7 cellular contexts compared by ENCODE assay signal in genomic region chr4:75895744-75896314, GRCh38. TPM values are rescaled to one million over a fixed set of nuclear protein-coding genes. Genes with fewer than 3 reads are reported as not detected.
DNase-seq lines count a peak whose midpoint lies in the region; ATAC-seq, FAIRE-seq and TF ChIP-seq lines count a peak whose summit lies in the region.

No MANE protein-coding gene starts in this region.

- DNase-seq in ELR (ENCODE audit: low read depth): peak; percentile 46
- peak; percentile 19 to 29 for DNase-seq in HAP-1 (ENCODE audit: low spot score in 2 of 2)
- peak; percentile 58 for DNase-seq in OCI-M1 (lab: John Stamatoyannopoulos, UW)
- DNase-seq in endothelial cell of umbilical vein (ENCODE audit: low read depth, low spot score): peak; percentile 35
- peak; percentile 23 for DNase-seq in neuronal stem cell (ENCODE audit: low spot score)
- DNase-seq in effector memory CD4-positive, alpha-beta T cell: no peak

- H3K4me1 ChIP-seq in HAP-1 (no peaks in the 10 kb centered on the region), endothelial cell of umbilical vein (ENCODE audit: control insufficient read depth, extremely low read depth, insufficient read depth, low read length) (no peaks in the 10 kb centered on the region), neuronal stem cell (ENCODE audit: control insufficient read depth in 2 of 2, insufficient read depth in 1 of 2, low read depth in 1 of 2, low read length in 2 of 2) (no peaks in the 10 kb centered on the region)
- H3K4me1 ChIP-seq in effector memory CD4-positive, alpha-beta T cell (ENCODE audit: control insufficient read depth, insufficient read depth, low read length, poor library complexity, severe bottlenecking): no peaks in the 10 kb centered on the region

- H3K27ac ChIP-seq in endothelial cell of umbilical vein (ENCODE audit: insufficient read depth, low read depth, low read length) (no peak overlapping the region), neuronal stem cell (replicated peaks; ENCODE audit: low read length) (no peak overlapping the region)
- no peak overlapping the region for H3K27ac ChIP-seq in effector memory CD4-positive, alpha-beta T cell (ENCODE audit: insufficient read depth, low read length, poor library complexity, severe bottlenecking)

- H3K9ac ChIP-seq in endothelial cell of umbilical vein (replicated peaks; ENCODE audit: extremely low read depth, insufficient read depth, low read length): no peak overlapping the region
- H3K9ac ChIP-seq in neuronal stem cell (ENCODE audit: low read depth, low read length, poor library complexity): no peak overlapping the region

- H3K4me3 ChIP-seq in HAP-1: no peak overlapping the region
- H3K4me3 ChIP-seq in endothelial cell of umbilical vein (replicated peaks in 1 of 3; ENCODE audit: insufficient read depth in 1 of 3, low read depth in 1 of 3, low read length in 3 of 3): no peak overlapping the region
- H3K4me3 ChIP-seq in neuronal stem cell (ENCODE audit: low read length in 2 of 2): no peak overlapping the region
- no peak overlapping the region for H3K4me3 ChIP-seq in effector memory CD4-positive, alpha-beta T cell (ENCODE audit: insufficient read depth, low read depth, low read length, poor library complexity, severe bottlenecking)

- no peak overlapping the region for H3K14ac ChIP-seq in neuronal stem cell (ENCODE audit: low read length)

- TF ChIP-seq POLR2A in endothelial cell of umbilical vein (IDR thresholded peaks at IDR 0.05; ENCODE audit: low read depth, low read length): no peak

- H3K27me3 ChIP-seq in HAP-1 (ENCODE audit: low read depth) (no peaks in the 10 kb centered on the region), endothelial cell of umbilical vein (ENCODE audit: control insufficient read depth in 2 of 2, insufficient read depth in 2 of 2, low read length in 2 of 2) (peaks cover 2 to 3% of the 10 kb centered on the region in 2 experiments), neuronal stem cell (ENCODE audit: control insufficient read depth in 3 of 3, insufficient read depth in 3 of 3, low read depth in 1 of 3, low read length in 3 of 3) (peaks cover 0 to 8% (median 0%) of the 10 kb centered on the region in 3 experiments)
- H3K27me3 ChIP-seq in effector memory CD4-positive, alpha-beta T cell (replicated peaks; ENCODE audit: control insufficient read depth, insufficient read depth, low read length, poor library complexity, severe bottlenecking): no peaks in the 10 kb centered on the region

- no TSS peak for BruUV-seq in endothelial cell of umbilical vein (replicated peaks; lab: Mats Ljungman, UMichigan)

- no peak overlapping the region for H2BK12ac ChIP-seq in neuronal stem cell (ENCODE audit: low read length)

- no peak overlapping the region for H2BK120ac ChIP-seq in neuronal stem cell (ENCODE audit: low read depth, low read length)

- no peak overlapping the region for H3K4me2 ChIP-seq in endothelial cell of umbilical vein (ENCODE audit: insufficient read depth, low read length)
- no peak overlapping the region for H3K4me2 ChIP-seq in neuronal stem cell (ENCODE audit: insufficient read depth, low read length, poor library complexity, severe bottlenecking)

- H3K9me3 ChIP-seq in HAP-1 (no peaks in the 10 kb centered on the region; the same call in 1 of the 2 replicates), endothelial cell of umbilical vein (replicated peaks; ENCODE audit: control insufficient read depth, insufficient read depth, low read length) (no peaks in the 10 kb centered on the region), neuronal stem cell (replicated peaks in 1 of 2; ENCODE audit: control insufficient read depth in 2 of 2, insufficient read depth in 1 of 2, low read depth in 1 of 2, low read length in 2 of 2) (no peaks in the 10 kb centered on the region)
- H3K9me3 ChIP-seq in effector memory CD4-positive, alpha-beta T cell (ENCODE audit: control insufficient read depth, low read length): no peaks in the 10 kb centered on the region

- no peak overlapping the region for H3K4ac ChIP-seq in neuronal stem cell (ENCODE audit: low read length)

- H4K91ac ChIP-seq in neuronal stem cell (ENCODE audit: low read depth, low read length, poor library complexity): no peak overlapping the region

- WGBS in neuronal stem cell (ENCODE audit: extremely low coverage in 2 of 2, insufficient read length in 2 of 2, insufficient replicate concordance in 1 of 2), 2 donors: no CpG with 5 or more reads among the region's 4 CpGs

- no peak overlapping the region for H2AFZ ChIP-seq in endothelial cell of umbilical vein (ENCODE audit: low read depth, low read length)
- no peak overlapping the region for H2AFZ ChIP-seq in neuronal stem cell (ENCODE audit: low read length)

- in situ Hi-C loops in HAP-1 (cut with MboI; ENCODE audit: low sequenced_read_pairs): no loop called here

- POLR2A ChIA-PET in endothelial cell of umbilical vein (lab: Charles Lee): no interaction called here

- H2AK5ac ChIP-seq in neuronal stem cell (ENCODE audit: low read depth, low read length): no peak overlapping the region

- CTCF ChIA-PET in endothelial cell of umbilical vein (lab: Charles Lee): interaction anchor here (0.6 to 5.6 kb wide), 33 partner anchors 9 to 304 kb away, joined by 3 to 82 read pairs (median 4); partner anchors contain the start of genes ART3 and NAAA

- no peak overlapping the region for H2BK15ac ChIP-seq in neuronal stem cell (ENCODE audit: low read length)

- no peaks in the 10 kb centered on the region for H3K79me2 ChIP-seq in endothelial cell of umbilical vein (ENCODE audit: control insufficient read depth, insufficient read depth, low read length)

- H2BK5ac ChIP-seq in neuronal stem cell (ENCODE audit: low read length): no peak overlapping the region

- no peak overlapping the region for H3K18ac ChIP-seq in neuronal stem cell (ENCODE audit: low read length)

- no peak overlapping the region for H4K8ac ChIP-seq in neuronal stem cell (ENCODE audit: low read depth, low read length)

- no peak for ATAC-seq in GM21360 (IDR thresholded peaks at IDR 0.05; ENCODE audit: unreplicated experiment)

- peak; percentile 52 for FAIRE-seq in endothelial cell of umbilical vein (lab: Jason Lieb, UNC)

- no peaks in the 10 kb centered on the region for H3K79me1 ChIP-seq in neuronal stem cell (ENCODE audit: low read depth, low read length)

- TF ChIP-seq CTCF in endothelial cell of umbilical vein (IDR thresholded peaks at IDR 0.05; ENCODE audit: extremely low read depth in 1 of 2, insufficient read depth in 1 of 2, low read depth in 1 of 2, low read length in 2 of 2): peak; percentile 53 to 56

- no peaks in the 10 kb centered on the region for H3K9me1 ChIP-seq in endothelial cell of umbilical vein (replicated peaks; ENCODE audit: control insufficient read depth, extremely low read depth, insufficient read depth, low read length)

- dilution Hi-C loops in endothelial cell of umbilical vein (cut with MboI; ENCODE audit: extremely low pct_ligation_motif_present, low sequenced_read_pairs): no loop called here

- no peaks in the 10 kb centered on the region for H4K20me1 ChIP-seq in endothelial cell of umbilical vein (replicated peaks; ENCODE audit: control insufficient read depth, extremely low read depth, insufficient read depth, low read length)

- H3K23ac ChIP-seq in neuronal stem cell (ENCODE audit: low read depth, low read length, poor library complexity): no peak overlapping the region

- intact Hi-C loops in endothelial cell of umbilical vein (cut with micrococcal nuclease): loop anchor here (1.0 to 5.0 kb wide), 2 partner anchors 44 to 171 kb away; no protein-coding TSS in a partner anchor

- H3K36me3 ChIP-seq in HAP-1 (replicated peaks) (no peaks in the 10 kb centered on the region), endothelial cell of umbilical vein (ENCODE audit: control insufficient read depth in 2 of 2, extremely low read depth in 1 of 2, insufficient read depth in 2 of 2, low read length in 2 of 2) (no peaks in the 10 kb centered on the region), neuronal stem cell (replicated peaks in 1 of 2; ENCODE audit: control insufficient read depth in 2 of 2, insufficient read depth in 2 of 2, low read length in 2 of 2) (no peaks in the 10 kb centered on the region)
- H3K36me3 ChIP-seq in effector memory CD4-positive, alpha-beta T cell (ENCODE audit: control insufficient read depth, insufficient read depth, low read length): no peaks in the 10 kb centered on the region

TF ChIP-seq in endothelial cell of umbilical vein, 7 proteins besides CTCF, POLR2A, EP300 and RAD21 (continues in another document):
- no peak for TF ChIP-seq EZH2 (IDR thresholded peaks at IDR 0.05; ENCODE audit: borderline replicate concordance, low read depth, low read length, severe bottlenecking)
- no peak for TF ChIP-seq MYC (IDR thresholded peaks at IDR 0.05; ENCODE audit: low read depth, low read length)
- no peak for TF ChIP-seq FOS (IDR thresholded peaks at IDR 0.05; ENCODE audit: borderline replicate concordance, insufficient read depth, low read length)
- no peak for TF ChIP-seq JUN (IDR thresholded peaks at IDR 0.05; ENCODE audit: borderline replicate concordance, insufficient read depth, insufficient read length, low read depth)
- TF ChIP-seq POLR2AphosphoS5 (IDR thresholded peaks at IDR 0.05; ENCODE audit: insufficient read depth, low read depth, low read length): no peak
- no peak for TF ChIP-seq GATA2 (IDR thresholded peaks at IDR 0.05; ENCODE audit: insufficient read depth, insufficient read length, low read depth, low read length)

RNA-seq across cellular contexts. Expression of gene PPEF2, which starts 6.4 kb away (rescaled TPM):
- not detected in 2 replicates for total RNA-seq in endothelial cell of umbilical vein
- polyA plus RNA-seq in endothelial cell of umbilical vein: 0.23 TPM in 1 of 2 replicates, not detected in the other
- not detected in 2 replicates for polyA plus RNA-seq in endothelial cell of umbilical vein (2011; cell fraction: cytosol; rRNA removed)
- polyA plus RNA-seq in endothelial cell of umbilical vein (2011; cell fraction: nucleus; rRNA removed): not detected in 2 replicates
- not detected in 2 replicates for polyA plus RNA-seq in endothelial cell of umbilical vein (2012)
- not detected in 2 replicates for polyA minus RNA-seq in endothelial cell of umbilical vein
- polyA minus RNA-seq in endothelial cell of umbilical vein (2011; cell fraction: cytosol; rRNA and poly(A)+ RNA removed): not detected
- polyA minus RNA-seq in endothelial cell of umbilical vein (2011; cell fraction: nucleus; rRNA and poly(A)+ RNA removed): not detected in 2 replicates
- 0.03 TPM for polyA plus RNA-seq in neuronal stem cell (2013, experiment 1 of 2)
- polyA plus RNA-seq in neuronal stem cell (2013, experiment 2 of 2): 0.03 TPM

RNA-seq across cellular contexts. Expression of gene NAAA, which starts 45.0 kb away (rescaled TPM):
- total RNA-seq in endothelial cell of umbilical vein: 15.3 and 20.3 TPM in 2 replicates
- polyA plus RNA-seq in endothelial cell of umbilical vein: 20.2 and 24.4 TPM in 2 replicates
- 17.6 and 23.4 TPM in 2 replicates for polyA plus RNA-seq in endothelial cell of umbilical vein (2011; cell fraction: cytosol; rRNA removed)
- polyA plus RNA-seq in endothelial cell of umbilical vein (2011; cell fraction: nucleus; rRNA removed): 10.9 and 12.0 TPM in 2 replicates
- 10.4 and 12.2 TPM in 2 replicates for polyA plus RNA-seq in endothelial cell of umbilical vein (2012)
- 22.3 and 27.3 TPM in 2 replicates for polyA minus RNA-seq in endothelial cell of umbilical vein
- 18.7 TPM for polyA minus RNA-seq in endothelial cell of umbilical vein (2011; cell fraction: cytosol; rRNA and poly(A)+ RNA removed)
- polyA minus RNA-seq in endothelial cell of umbilical vein (2011; cell fraction: nucleus; rRNA and poly(A)+ RNA removed): 7.7 and 10.7 TPM in 2 replicates
- 1.7 TPM for polyA plus RNA-seq in neuronal stem cell (2013, experiment 1 of 2)
- 1.5 TPM for polyA plus RNA-seq in neuronal stem cell (2013, experiment 2 of 2)

Comparison
In these comparisons a context has a peak if more than half of its experiments do, and no peak if none do; other contexts are left out.
1. DNase-seq: peak in ELR (single experiment), HAP-1 (2 of 2), OCI-M1 (single experiment), endothelial cell of umbilical vein (single experiment) and neuronal stem cell (single experiment); none in effector memory CD4-positive, alpha-beta T cell (0 of 3).